In the genomic region with DNA sequence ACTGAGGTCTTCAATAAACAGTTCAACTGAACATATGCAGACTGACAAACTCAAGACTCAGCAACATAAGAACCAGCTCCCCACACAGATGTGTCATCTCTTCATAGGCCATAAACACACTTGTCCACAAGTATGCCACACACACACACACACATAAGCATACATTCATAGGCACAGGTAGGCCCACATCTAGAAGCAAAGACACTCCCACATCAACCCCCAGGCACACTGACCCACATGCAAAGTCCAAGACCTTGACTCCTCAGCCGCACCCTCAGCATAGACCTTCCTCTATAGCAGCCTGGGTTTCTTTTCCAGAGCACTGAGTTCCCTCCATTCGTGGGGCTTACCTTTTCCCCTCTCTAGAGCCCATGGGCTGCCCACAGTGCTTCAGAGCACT, we compare ENCODE assay signal across 2 cellular contexts.
TF ChIP-seq lines count a peak whose summit lies in the region.

No MANE protein-coding gene starts in this region.

TF ChIP-seq in HEK293, 187 proteins besides CTCF, POLR2A, EP300 and RAD21:
- TF ChIP-seq ZBTB20 (tag by site-specific recombination; IDR thresholded peaks at IDR 0.05), result no peak
- TF ChIP-seq EGR2 (tag by site-specific recombination; IDR thresholded peaks at IDR 0.05; ENCODE audit: low read depth), result peak; percentile 20; the same call in 1 of the 2 replicates

TF ChIP-seq in HepG2, 621 proteins besides CTCF, POLR2A, EP300 and RAD21:
- TF ChIP-seq ZNF792 (CRISPR knock-in tag; IDR thresholded peaks at IDR 0.05) (0 out of 2 replicates have a peak, but pooled peaks have one; percentile 3), MED1 (CRISPR knock-in tag; IDR thresholded peaks at IDR 0.05) (peak; percentile 33; the same call in 1 of the 2 replicates), ZNF747 (CRISPR knock-in tag; IDR thresholded peaks at IDR 0.05; ENCODE audit: borderline replicate concordance) (no peak), SALL1 (CRISPR knock-in tag; IDR thresholded peaks at IDR 0.05) (peak; percentile 42), CBX5 (CRISPR knock-in tag; IDR thresholded peaks at IDR 0.05; ENCODE audit: borderline replicate concordance) (no peak), BCL6 (CRISPR knock-in tag; IDR thresholded peaks at IDR 0.05) (0 out of 2 replicates have a peak, but pooled peaks have one; percentile 9), HDAC6 (IDR thresholded peaks at IDR 0.05; ENCODE audit: low read depth, low read length) (no peak), HNF4G (IDR thresholded peaks at IDR 0.05; ENCODE audit: borderline replicate concordance, low read depth, low read length) (peak; percentile 77), HNF4G (CRISPR knock-in tag; IDR thresholded peaks at IDR 0.05; ENCODE audit: borderline replicate concordance, low read depth) (no peak), ZNF383 (CRISPR knock-in tag; IDR thresholded peaks at IDR 0.05; ENCODE audit: borderline replicate concordance) (0 out of 2 replicates have a peak, but pooled peaks have one; percentile 34), ZNF777 (CRISPR knock-in tag; IDR thresholded peaks at IDR 0.05) (peak; percentile 16; the same call in 1 of the 2 replicates), FOSL2 (CRISPR knock-in tag; IDR thresholded peaks at IDR 0.05) (peak; percentile 10; the same call in 1 of the 2 replicates), SAP130 (CRISPR knock-in tag; IDR thresholded peaks at IDR 0.05; ENCODE audit: low read depth) (peak; percentile 67), RARA (CRISPR knock-in tag; IDR thresholded peaks at IDR 0.05) (peak; percentile 83), ZNF605 (CRISPR knock-in tag; IDR thresholded peaks at IDR 0.05) (no peak), IRF9 (CRISPR knock-in tag; IDR thresholded peaks at IDR 0.05; ENCODE audit: borderline replicate concordance) (no peak), NR2F6 (IDR thresholded peaks at IDR 0.05) (peak; percentile 12; the same call in 1 of the 2 replicates), NR2F6 (CRISPR knock-in tag; IDR thresholded peaks at IDR 0.05) (peak; percentile 48; the same call in 1 of the 2 replicates), ELK4 (CRISPR knock-in tag; IDR thresholded peaks at IDR 0.05; ENCODE audit: borderline replicate concordance) (no peak), RFX3 (CRISPR knock-in tag; IDR thresholded peaks at IDR 0.05) (no peak), PAWR (CRISPR knock-in tag; IDR thresholded peaks at IDR 0.05; ENCODE audit: borderline replicate concordance) (no peak), HNF4A (CRISPR knock-in tag; IDR thresholded peaks at IDR 0.05) (peak; percentile 85), PAXIP1 (CRISPR knock-in tag; conservative IDR thresholded peaks at IDR 0.05) (peak; percentile 55), RXRB (CRISPR knock-in tag; IDR thresholded peaks at IDR 0.05; ENCODE audit: borderline replicate concordance) (peak; percentile 43; the same call in 1 of the 2 replicates), NCOR1 (IDR thresholded peaks at IDR 0.05; ENCODE audit: borderline replicate concordance, low read length) (peak; percentile 49; the same call in 1 of the 2 replicates), MYPOP (CRISPR knock-in tag; IDR thresholded peaks at IDR 0.05) (0 out of 2 replicates have a peak, but pooled peaks have one; percentile 42), MAX (IDR thresholded peaks at IDR 0.05) (peak; percentile 41; the same call in 1 of the 2 replicates)
- TF ChIP-seq, protein P1, sequence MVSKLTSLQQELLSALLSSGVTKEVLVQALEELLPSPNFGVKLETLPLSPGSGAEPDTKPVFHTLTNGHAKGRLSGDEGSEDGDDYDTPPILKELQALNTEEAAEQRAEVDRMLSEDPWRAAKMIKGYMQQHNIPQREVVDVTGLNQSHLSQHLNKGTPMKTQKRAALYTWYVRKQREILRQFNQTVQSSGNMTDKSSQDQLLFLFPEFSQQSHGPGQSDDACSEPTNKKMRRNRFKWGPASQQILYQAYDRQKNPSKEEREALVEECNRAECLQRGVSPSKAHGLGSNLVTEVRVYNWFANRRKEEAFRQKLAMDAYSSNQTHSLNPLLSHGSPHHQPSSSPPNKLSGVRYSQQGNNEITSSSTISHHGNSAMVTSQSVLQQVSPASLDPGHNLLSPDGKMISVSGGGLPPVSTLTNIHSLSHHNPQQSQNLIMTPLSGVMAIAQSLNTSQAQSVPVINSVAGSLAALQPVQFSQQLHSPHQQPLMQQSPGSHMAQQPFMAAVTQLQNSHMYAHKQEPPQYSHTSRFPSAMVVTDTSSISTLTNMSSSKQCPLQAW (CRISPR knock-in tag; IDR thresholded peaks at IDR 0.05), result peak; percentile 17; the same call in 1 of the 2 replicates
- TF ChIP-seq, protein P2, sequence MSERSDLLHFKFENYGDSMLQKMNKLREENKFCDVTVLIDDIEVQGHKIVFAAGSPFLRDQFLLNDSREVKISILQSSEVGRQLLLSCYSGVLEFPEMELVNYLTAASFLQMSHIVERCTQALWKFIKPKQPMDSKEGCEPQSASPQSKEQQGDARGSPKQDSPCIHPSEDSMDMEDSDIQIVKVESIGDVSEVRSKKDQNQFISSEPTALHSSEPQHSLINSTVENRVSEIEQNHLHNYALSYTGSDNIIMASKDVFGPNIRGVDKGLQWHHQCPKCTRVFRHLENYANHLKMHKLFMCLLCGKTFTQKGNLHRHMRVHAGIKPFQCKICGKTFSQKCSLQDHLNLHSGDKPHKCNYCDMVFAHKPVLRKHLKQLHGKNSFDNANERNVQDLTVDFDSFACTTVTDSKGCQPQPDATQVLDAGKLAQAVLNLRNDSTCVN (CRISPR knock-in tag; IDR thresholded peaks at IDR 0.05; ENCODE audit: borderline replicate concordance), result peak; percentile 88; the same call in 1 of the 2 replicates
- TF ChIP-seq, protein P3, sequence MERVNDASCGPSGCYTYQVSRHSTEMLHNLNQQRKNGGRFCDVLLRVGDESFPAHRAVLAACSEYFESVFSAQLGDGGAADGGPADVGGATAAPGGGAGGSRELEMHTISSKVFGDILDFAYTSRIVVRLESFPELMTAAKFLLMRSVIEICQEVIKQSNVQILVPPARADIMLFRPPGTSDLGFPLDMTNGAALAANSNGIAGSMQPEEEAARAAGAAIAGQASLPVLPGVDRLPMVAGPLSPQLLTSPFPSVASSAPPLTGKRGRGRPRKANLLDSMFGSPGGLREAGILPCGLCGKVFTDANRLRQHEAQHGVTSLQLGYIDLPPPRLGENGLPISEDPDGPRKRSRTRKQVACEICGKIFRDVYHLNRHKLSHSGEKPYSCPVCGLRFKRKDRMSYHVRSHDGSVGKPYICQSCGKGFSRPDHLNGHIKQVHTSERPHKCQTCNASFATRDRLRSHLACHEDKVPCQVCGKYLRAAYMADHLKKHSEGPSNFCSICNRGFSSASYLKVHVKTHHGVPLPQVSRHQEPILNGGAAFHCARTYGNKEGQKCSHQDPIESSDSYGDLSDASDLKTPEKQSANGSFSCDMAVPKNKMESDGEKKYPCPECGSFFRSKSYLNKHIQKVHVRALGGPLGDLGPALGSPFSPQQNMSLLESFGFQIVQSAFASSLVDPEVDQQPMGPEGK (CRISPR knock-in tag; IDR thresholded peaks at IDR 0.05), result 0 out of 2 replicates have a peak, but pooled peaks have one; percentile 14
